Comparison of ENCODE assay signal across 20 cellular contexts in genomic region chr2:172712251-172712650, GRCh38. TPM values are rescaled to one million over a fixed set of nuclear protein-coding genes. Genes with fewer than 3 reads are reported as not detected.
DNase-seq lines count a peak whose midpoint lies in the region; ATAC-seq, FAIRE-seq and TF ChIP-seq lines count a peak whose summit lies in the region.
"Had no signal": no experiment of that assay in that cellular context is flagged by ENCODE, and none has a peak within 500 bp of the region (broad histone marks: within the 10 kb centered on the region; RNA-seq: fewer than 3 reads in every experiment).

No MANE protein-coding gene starts in this region.

- CTCF ChIA-PET in HepG2 (lab: Yijun Ruan, JAX; ENCODE audit: low intra/inter-chr PET ratio, low total read pairs): no interaction called here

- H3K4me1 ChIP-seq in heart left ventricle (peaks cover 0 to 18% (median 3%) of the 10 kb centered on the region in 12 donors), left ventricle myocardium inferior (peaks cover 28% of the 10 kb centered on the region), HepG2 (ENCODE audit: insufficient read depth, low read length) (no peaks in the 10 kb centered on the region), vagina (no peaks in the 10 kb centered on the region)
- H3K4me1 ChIP-seq: BE2C, Caco-2, HAP-1 had no signal

- H3K79me2 ChIP-seq in HepG2 (ENCODE audit: insufficient read depth, low read length): no peaks in the 10 kb centered on the region

- POLR2A ChIA-PET in HepG2 (lab: Yijun Ruan, JAX): no interaction called here

- H3K36me3 ChIP-seq in heart left ventricle (no peaks in the 10 kb centered on the region), left ventricle myocardium inferior (no peaks in the 10 kb centered on the region), HepG2 (replicated peaks in 1 of 2; ENCODE audit: control insufficient read depth in 1 of 2, insufficient read depth in 2 of 2, low read length in 2 of 2) (no peaks in the 10 kb centered on the region), vagina (no peaks in the 10 kb centered on the region)
- H3K36me3 ChIP-seq: BE2C, HAP-1 had no signal

- no peak overlapping the region for H3K4me2 ChIP-seq in HepG2 (ENCODE audit: low read depth, low read length)

- TF ChIP-seq EP300 in HepG2 (IDR thresholded peaks at IDR 0.05; ENCODE audit: low read depth in 2 of 2, low read length in 2 of 2): no peak
- TF ChIP-seq EP300 in HepG2 (CRISPR knock-in tag; IDR thresholded peaks at IDR 0.05; ENCODE audit: borderline replicate concordance): no peak

- H3K4me3 ChIP-seq in heart left ventricle (no peak overlapping the region), left ventricle myocardium inferior (no peak overlapping the region), HepG2 (replicated peaks in 1 of 3; ENCODE audit: insufficient read depth in 1 of 3, low read depth in 2 of 3, low read length in 3 of 3) (no peak overlapping the region), vagina (no peak overlapping the region)
- H3K4me3 ChIP-seq: GM23248, HAP-1 had no signal

- in situ Hi-C loops in HepG2 (cut with HindIII; ENCODE audit: extremely low pct_ligation_motif_present, low pct_unique_long_range_greater_than_20kb): no loop called here

- no peak overlapping the region for H2AFZ ChIP-seq in HepG2 (ENCODE audit: low read length)
- H2AFZ ChIP-seq: GM23248 had no signal

- no peak overlapping the region for H3K9ac ChIP-seq in HepG2 (ENCODE audit: insufficient read depth, low read depth, low read length)
- H3K9ac ChIP-seq: GM23248 had no signal

- TF ChIP-seq POLR2A in heart left ventricle (IDR thresholded peaks at IDR 0.05) (no peak), HepG2 (IDR thresholded peaks at IDR 0.05; ENCODE audit: insufficient read depth in 1 of 2, low read depth in 2 of 2, low read length in 2 of 2) (no peak), vagina (IDR thresholded peaks at IDR 0.05) (no peak)

- peak; percentile 36 to 80 (median 79) for DNase-seq in heart left ventricle
- DNase-seq in left ventricle myocardium inferior: peak; percentile 71
- DNase-seq in HepG2 (ENCODE audit: low spot score): no peak
- DNase-seq in islet precursor cell: no peak
- no peak for DNase-seq in COR-L47 (lab: John Stamatoyannopoulos, UW)
- DNase-seq in vagina (ENCODE audit: extremely low spot score in 2 of 2): no peak
- no peak for DNase-seq in hepatic stellate cell (ENCODE audit: low spot score)
- DNase-seq: ACHN; BE2C; C1 segment of cervical spinal cord; Caco-2; CD4-positive, CD25-positive, alpha-beta regulatory T cell; CD8-positive, alpha-beta memory T cell; GM23248 had no signal

- FAIRE-seq in HepG2 (lab: Jason Lieb, UNC): no peak
- FAIRE-seq: A204.1, D721Med, G401.6, GM12891, GM19239 had no signal

- H3K27ac ChIP-seq in heart left ventricle (peak overlapping the region in 8 of 12 donors; percentile 1 to 65 (median 44)), left ventricle myocardium inferior (replicated peaks) (peak overlapping the region; percentile 53), HepG2 (ENCODE audit: extremely low read length, insufficient read depth, low read length) (no peak overlapping the region), vagina (no peak overlapping the region)
- H3K27ac ChIP-seq: GM23248 had no signal

- intact Hi-C loops in heart left ventricle (cut with DNase I) (loop anchor here in 1 of 10 donors (10.0 kb wide), 1 partner anchor 547 kb away; no protein-coding TSS in a partner anchor), left ventricle myocardium inferior (cut with micrococcal nuclease) (no loop called here), HepG2 (cut with micrococcal nuclease; ENCODE audit: unreplicated experiment) (loop anchor here (5.0 kb wide), 1 partner anchor 245 kb away; no protein-coding TSS in a partner anchor), vagina (cut with DNase I) (no loop called here)

- 56 to 72% (median 68%) methylated on average over 9 to 13 of the region's 13 CpGs for WGBS in heart left ventricle, 4 donors
- 51% methylated on average over 11 of the region's 13 CpGs for WGBS in HepG2 (ENCODE audit: low lambda C conversion rate)

- H4K20me1 ChIP-seq in HepG2 (ENCODE audit: insufficient read depth, low read length): no peaks in the 10 kb centered on the region

- BruUV-seq in HepG2 (replicated peaks; lab: Mats Ljungman, UMichigan): no TSS peak

- no peak for TF ChIP-seq CTCF in heart left ventricle (IDR thresholded peaks at IDR 0.05)
- no peak for TF ChIP-seq CTCF in left ventricle myocardium inferior (IDR thresholded peaks at IDR 0.05; ENCODE audit: borderline replicate concordance)
- TF ChIP-seq CTCF in HepG2 (CRISPR knock-in tag; IDR thresholded peaks at IDR 0.05): no peak
- TF ChIP-seq CTCF in vagina (IDR thresholded peaks at IDR 0.05): no peak

- no peaks in the 10 kb centered on the region for H3K9me3 ChIP-seq in heart left ventricle
- no peaks in the 10 kb centered on the region for H3K9me3 ChIP-seq in left ventricle myocardium inferior (replicated peaks)
- H3K9me3 ChIP-seq in HepG2 (ENCODE audit: low read length): no peaks in the 10 kb centered on the region
- H3K9me3 ChIP-seq in vagina: no peaks in the 10 kb centered on the region
- H3K9me3 ChIP-seq: BE2C, HAP-1 had no signal

- ATAC-seq in heart left ventricle: peak; percentile 54 to 86 (median 83)
- peak; percentile 43 for ATAC-seq in HepG2

- no peaks in the 10 kb centered on the region for H3K27me3 ChIP-seq in heart left ventricle
- peaks cover 8% of the 10 kb centered on the region for H3K27me3 ChIP-seq in left ventricle myocardium inferior (ENCODE audit: low read depth)
- peaks cover 0 to 5% of the 10 kb centered on the region in 2 experiments; a peak in 2 of 5 replicates for H3K27me3 ChIP-seq in HepG2 (ENCODE audit: control insufficient read depth in 1 of 2, insufficient read depth in 2 of 2, low read length in 2 of 2)
- H3K27me3 ChIP-seq in vagina: no peaks in the 10 kb centered on the region
- H3K27me3 ChIP-seq: BE2C had no signal

- TF ChIP-seq RAD21 in HepG2 (CRISPR knock-in tag; IDR thresholded peaks at IDR 0.05): no peak

TF ChIP-seq in HepG2, 621 proteins besides CTCF, POLR2A, EP300 and RAD21:
- TF ChIP-seq PREB (CRISPR knock-in tag; IDR thresholded peaks at IDR 0.05) (no peak), ZBTB33 (CRISPR knock-in tag; IDR thresholded peaks at IDR 0.05) (no peak)
TF ChIP-seq in HepG2: peak in this region for 0.

RNA-seq across cellular contexts. Expression of gene RAPGEF4, which starts 23.4 kb away (rescaled TPM):
- 10 to 100 TPM in 6 of 9 donors, 1 to 10 TPM in 3; 3.5 to 21.2 (median 11.0) TPM for total RNA-seq in heart left ventricle
- polyA plus RNA-seq in heart left ventricle: 1 to 10 TPM; 1.3 to 2.9 TPM
- 3.7 TPM for total RNA-seq in left ventricle myocardium inferior
- 0.91 TPM in 2 replicates for total RNA-seq in HepG2 (2016; rRNA removed; fragmentation: Illumina TruSeq; extraction: Trizol)
- 0.09 TPM in 1 of 2 replicates, not detected in the other for total RNA-seq in HepG2 (2016; cell fraction: cytosol; rRNA removed; fragmentation: Illumina TruSeq; extraction: Trizol; ENCODE audit: low read depth)
- total RNA-seq in HepG2 (2016; cell fraction: insoluble cytoplasmic fraction; rRNA removed; fragmentation: Illumina TruSeq; extraction: Trizol): 0.54 and 0.63 TPM in 2 replicates
- total RNA-seq in HepG2 (2016; cell fraction: membrane; rRNA removed; fragmentation: Illumina TruSeq; extraction: Trizol): 0.24 and 0.53 TPM in 2 replicates
- total RNA-seq in HepG2 (2016; cell fraction: nucleus; rRNA removed; fragmentation: Illumina TruSeq; extraction: Trizol): 0.53 and 0.56 TPM in 2 replicates
- 0.78 and 0.93 TPM in 2 replicates for polyA plus RNA-seq in HepG2 (2011; rRNA removed)
- polyA plus RNA-seq in HepG2 (2011; cell fraction: cytosol; rRNA removed): 0.19 and 0.24 TPM in 2 replicates
- polyA plus RNA-seq in HepG2 (2011; cell fraction: nucleus; rRNA removed): 2.5 and 2.8 TPM in 2 replicates
- 0.65 and 1.2 TPM in 2 replicates for polyA plus RNA-seq in HepG2 (2012)
- 0.03 and 0.10 TPM in 2 replicates for polyA plus RNA-seq in HepG2 (2016; cell fraction: cytosol; fragmentation: Illumina TruSeq; extraction: Trizol; ENCODE audit: low read depth)
- 0.47 and 0.78 TPM in 2 replicates for polyA plus RNA-seq in HepG2 (2016; cell fraction: insoluble cytoplasmic fraction; fragmentation: Illumina TruSeq; extraction: Trizol; ENCODE audit: low read depth)
- 0.13 and 0.31 TPM in 2 replicates for polyA plus RNA-seq in HepG2 (2016; cell fraction: membrane; fragmentation: Illumina TruSeq; extraction: Trizol; ENCODE audit: low read depth)
- polyA plus RNA-seq in HepG2 (2016; cell fraction: nucleus; fragmentation: Illumina TruSeq; extraction: Trizol; ENCODE audit: insufficient read depth, low read depth): 0.53 and 0.68 TPM in 2 replicates
- 3.3 and 5.8 TPM in 2 replicates for polyA minus RNA-seq in HepG2 (2011; rRNA and poly(A)+ RNA removed; ENCODE audit: low replicate concordance)
- 0.20 and 0.88 TPM in 2 replicates for polyA minus RNA-seq in HepG2 (2011; cell fraction: cytosol; rRNA and poly(A)+ RNA removed)
- 10.7 and 12.4 TPM in 2 replicates for polyA minus RNA-seq in HepG2 (2011; cell fraction: nucleus; rRNA and poly(A)+ RNA removed)
- 18.4 TPM for total RNA-seq in vagina
- total RNA-seq: CD8-positive, alpha-beta memory T cell had no signal
- polyA plus RNA-seq: CD4-positive, CD25-positive, alpha-beta regulatory T cell; CD8-positive, alpha-beta memory T cell; GM23248 had no signal

Comparison
In these comparisons a context has a peak if more than half of its experiments do, and no peak if none do; other contexts are left out.
1. DNase-seq: peak in heart left ventricle (5 of 5) and left ventricle myocardium inferior (single experiment); none in HepG2 (single experiment), islet precursor cell (single experiment), COR-L47 (single experiment), vagina (0 of 2) and hepatic stellate cell (single experiment).
2. H3K27ac ChIP-seq: peak in heart left ventricle (8 of 12) and left ventricle myocardium inferior (single experiment); none in HepG2 (single experiment) and vagina (single experiment).